In the genomic region with DNA sequence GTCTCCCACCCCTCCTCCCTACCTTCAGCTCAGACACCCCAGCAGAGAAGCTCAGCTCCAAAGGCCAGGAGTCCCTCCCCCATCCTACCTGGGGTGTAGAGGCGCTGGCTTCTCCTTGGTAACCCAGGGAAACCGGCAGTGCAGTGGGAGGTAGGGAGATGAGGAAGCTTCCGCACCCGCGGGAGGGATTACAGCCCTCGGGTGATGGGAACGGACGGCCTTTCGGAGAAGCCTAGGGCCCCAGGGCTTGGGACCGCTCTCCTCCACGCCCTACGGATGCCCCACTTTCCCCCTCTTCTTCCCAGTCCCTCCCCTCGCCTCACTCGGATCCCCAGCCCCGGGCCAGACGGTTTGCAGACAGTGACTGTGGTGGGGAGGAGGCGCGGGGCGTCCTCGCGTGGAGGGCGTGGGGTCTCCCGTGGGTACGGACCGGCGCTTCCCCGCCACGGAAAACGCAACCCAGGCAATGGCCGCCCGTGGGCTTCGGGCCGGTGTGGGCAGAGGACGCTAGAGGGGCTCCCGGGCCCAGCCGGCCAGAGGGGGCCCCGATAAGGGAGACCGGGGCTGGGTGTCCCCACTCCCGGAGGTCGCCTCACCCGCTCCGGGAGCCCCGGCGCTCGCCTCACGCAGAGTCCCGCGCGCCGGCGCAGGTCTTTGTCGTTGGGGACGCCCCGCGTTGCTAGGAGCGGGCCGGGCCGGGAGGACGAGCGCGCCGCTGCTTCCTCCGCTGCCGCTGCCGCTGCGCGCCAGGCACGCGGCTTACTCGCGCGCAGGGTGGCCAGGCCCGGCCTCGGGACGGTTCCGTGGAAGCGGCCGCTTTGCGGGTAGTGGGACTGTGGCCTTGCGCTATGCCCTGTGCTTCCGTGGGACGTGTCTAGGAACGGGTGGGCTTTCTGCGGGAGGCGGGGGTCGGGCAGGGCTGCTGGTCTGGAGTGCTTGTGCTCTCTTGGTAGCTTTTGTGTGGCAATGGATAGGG, we compare ENCODE assay signal across 8 cellular contexts. TPM values are rescaled to one million over a fixed set of nuclear protein-coding genes. Genes with fewer than 3 reads are reported as not detected.
DNase-seq lines count a peak whose midpoint lies in the region; ATAC-seq and TF ChIP-seq lines count a peak whose summit lies in the region.

No MANE protein-coding gene starts in this region.

- H3K9me3 ChIP-seq in PC-3 (ENCODE audit: low read length) (no peaks in the 10 kb centered on the region), heart right ventricle (no peaks in the 10 kb centered on the region), prostate gland (no peaks in the 10 kb centered on the region)

- H3K4me3 ChIP-seq in PC-3 (ENCODE audit: low read length) (peak overlapping the region; percentile 50; the same call in 1 of the 2 replicates), heart right ventricle (peak overlapping the region; percentile 38 to 63 (median 52)), prostate gland (peak overlapping the region; percentile 24 to 40)

- DNase-seq in GM13977 (ENCODE audit: low spot score) = peak; percentile 67
- DNase-seq in PC-3 = peak; percentile 16
- peak; percentile 15 for DNase-seq in activated naive CD8-positive, alpha-beta T cell treated with anti-CD3 and anti-CD28 coated beads, Interleukin-2, amount 50 U/mL, for 16 hours (ENCODE audit: low read depth, low spot score)
- DNase-seq in heart right ventricle = peak in 1 of 2 donors; percentile 51
- no peak for DNase-seq in prostate gland (ENCODE audit: low spot score)
- DNase-seq in NOMO-1 treated with DMSO at 0.1 percent for 48 hours (lab: John Stamatoyannopoulos, UW; ENCODE audit: unreplicated experiment) = no peak

- H3K27me3 ChIP-seq in PC-3 (ENCODE audit: low read length) (peaks cover 29% of the 10 kb centered on the region), heart right ventricle (peaks cover 0 to 61% (median 53%) of the 10 kb centered on the region in 7 donors), prostate gland (replicated peaks; ENCODE audit: insufficient read depth) (peaks cover 4% of the 10 kb centered on the region)

- no peaks in the 10 kb centered on the region for H3K9me2 ChIP-seq in PC-3 (replicated peaks; ENCODE audit: low read length)

- H3K4me1 ChIP-seq in PC-3 (ENCODE audit: insufficient read depth, low read length) (no peaks in the 10 kb centered on the region), heart right ventricle (peaks cover 5 to 17% (median 14%) of the 10 kb centered on the region in 9 donors), prostate gland (replicated peaks) (no peaks in the 10 kb centered on the region)

- intact Hi-C loops in PC-3 (cut with micrococcal nuclease) = no loop called here
- intact Hi-C loops in heart right ventricle (cut with DNase I) = no loop called here
- intact Hi-C loops in prostate gland (cut with DNase I) = no loop called here

- peaks cover 9% of the 10 kb centered on the region; the same call in 1 of the 2 replicates for H3K36me3 ChIP-seq in PC-3 (ENCODE audit: low read depth, low read length)
- peaks cover 0 to 25% (median 6%) of the 10 kb centered on the region in 9 donors for H3K36me3 ChIP-seq in heart right ventricle
- peaks cover 0 to 5% of the 10 kb centered on the region in 2 donors for H3K36me3 ChIP-seq in prostate gland

- no peaks in the 10 kb centered on the region for H3K79me2 ChIP-seq in PC-3 (ENCODE audit: low read length)

- POLR2A ChIA-PET in PC-3 (lab: Charles Lee; ENCODE audit: unreplicated experiment) = interaction anchor here (0.6 kb wide), 1 partner anchor 140 kb away, joined by 3 read pairs; no protein-coding TSS in a partner anchor

- 1% methylated on average over 86 of the region's 86 CpGs for WGBS in heart right ventricle, 2 donors
- under 1% methylated on average over 81 of the region's 86 CpGs for WGBS in prostate gland

- no TSS peak for BruUV-seq in PC-3 (replicated peaks; lab: Mats Ljungman, UMichigan)

- H3K9ac ChIP-seq in PC-3 (ENCODE audit: low read length) = no peak overlapping the region

- peak; percentile 58 for ATAC-seq in PC-3
- ATAC-seq in heart right ventricle = peak; percentile 54 to 78 (median 67)
- no peak for ATAC-seq in HG03045 (IDR thresholded peaks at IDR 0.05; ENCODE audit: unreplicated experiment)
- ATAC-seq in HG03108 (IDR thresholded peaks at IDR 0.05; ENCODE audit: unreplicated experiment) = no peak

- in situ Hi-C loops in GM13977 (cut with MboI; ENCODE audit: low pct_unique_long_range_greater_than_20kb, low sequenced_read_pairs, unreplicated experiment) = no loop called here

- no peaks in the 10 kb centered on the region for H3F3A ChIP-seq in PC-3 (ENCODE audit: low read length, unreplicated experiment)

- CTCF ChIA-PET in PC-3 (lab: Charles Lee) = interaction anchor here (0.6 kb wide), 1 partner anchor 60 kb away, joined by 3 read pairs; no protein-coding TSS in a partner anchor

- TF ChIP-seq POLR2A in prostate gland (IDR thresholded peaks at IDR 0.05) = no peak

- H3K27ac ChIP-seq in PC-3 (ENCODE audit: low read length) (no peak overlapping the region), heart right ventricle (no peak overlapping the region), prostate gland (no peak overlapping the region)

- no peak overlapping the region for H2AFZ ChIP-seq in PC-3 (ENCODE audit: low read length)

- no peaks in the 10 kb centered on the region for H4K20me1 ChIP-seq in PC-3 (ENCODE audit: low read length)

- TF ChIP-seq CTCF in GM13977 (IDR thresholded peaks at IDR 0.05; ENCODE audit: extremely low read depth, insufficient read depth, missing control alignments) = no peak
- no peak for TF ChIP-seq CTCF in PC-3 (conservative IDR thresholded peaks at IDR 0.05; ENCODE audit: low read depth, low read length)
- no peak for TF ChIP-seq CTCF in heart right ventricle (IDR thresholded peaks at IDR 0.05)
- TF ChIP-seq CTCF in prostate gland (IDR thresholded peaks at IDR 0.05) = no peak

- H3K4me2 ChIP-seq in PC-3 (ENCODE audit: low read length) = peak overlapping the region; percentile 73

RNA-seq across cellular contexts. Expression of gene AARS2, which starts 15.8 kb away (rescaled TPM):
- total RNA-seq in PC-3 (2014; rRNA removed) (26.2 and 30.4 TPM in 2 replicates), heart right ventricle (10 to 100 TPM in 1 of 10 donors, 1 to 10 TPM in 9; 7.0 to 10.9 (median 8.5) TPM), prostate gland (10 to 100 TPM; 17.4 to 19.4 TPM)
- polyA plus RNA-seq in heart right ventricle = 1 to 10 TPM; 4.7 to 6.5 TPM

RNA-seq across cellular contexts. Expression of gene TMEM151B, which starts 27.1 kb away (rescaled TPM):
- total RNA-seq in PC-3 (2014; rRNA removed) = not detected in 2 replicates
- total RNA-seq in heart right ventricle = 1 to 10 TPM in 1 of 10 donors, under 1 TPM in 5, not detected in 4; 0.09 to 2.2 (median 0.43) TPM
- polyA plus RNA-seq in heart right ventricle = 1 to 10 TPM in 1 of 2 donors, under 1 TPM in 1; 0.14 to 1.2 TPM
- 1 to 10 TPM in 1 of 2 donors, under 1 TPM in 1; 0.09 to 1.1 TPM for total RNA-seq in prostate gland

RNA-seq across cellular contexts. Expression of gene NFKBIE, which starts 32.0 kb away (rescaled TPM):
- total RNA-seq in PC-3 (2014; rRNA removed) (7.4 and 28.7 TPM in 2 replicates), heart right ventricle (1 to 10 TPM; 1.5 to 8.7 (median 3.4) TPM), prostate gland (10 to 100 TPM; 20.8 to 34.4 TPM)
- 1 to 10 TPM; 5.7 to 5.9 TPM for polyA plus RNA-seq in heart right ventricle

RNA-seq across cellular contexts. Expression of gene SLC35B2, which starts 40.0 kb away (rescaled TPM):
- 90.6 and 109 TPM in 2 replicates for total RNA-seq in PC-3 (2014; rRNA removed)
- total RNA-seq in heart right ventricle = 10 to 100 TPM; 19.4 to 29.8 (median 23.7) TPM
- polyA plus RNA-seq in heart right ventricle = 10 to 100 TPM in 1 of 2 donors, 1 to 10 TPM in 1; 9.1 to 27.2 TPM
- total RNA-seq in prostate gland = 10 to 100 TPM; 44.5 to 59.9 TPM

RNA-seq across cellular contexts. Expression of gene SPATS1, which starts 45.1 kb away (rescaled TPM):
- total RNA-seq in PC-3 (2014; rRNA removed) (not detected in 2 replicates), heart right ventricle (not detected), prostate gland (1 to 10 TPM in 1 of 2 donors, not detected in 1; 2.0 TPM)
- not detected for polyA plus RNA-seq in heart right ventricle

Comparison
In these comparisons a context has a peak if more than half of its experiments do, and no peak if none do; other contexts are left out.
1. DNase-seq: peak in GM13977 (single experiment), PC-3 (single experiment) and activated naive CD8-positive, alpha-beta T cell treated with anti-CD3 and anti-CD28 coated beads, Interleukin-2, amount 50 U/mL, for 16 hours (single experiment); none in prostate gland (single experiment) and NOMO-1 treated with DMSO at 0.1 percent for 48 hours (single experiment).
2. ATAC-seq: peak in PC-3 (single experiment) and heart right ventricle (8 of 8); none in HG03045 (single experiment) and HG03108 (single experiment).
3. Peak in every context shown above with its lines, with median percentiles within 50 percentile points of each other: H3K4me3 ChIP-seq.